ENCODE assay signal across 24 cellular contexts in genomic region chr5:143782588-143783386, GRCh38. TPM values are rescaled to one million over a fixed set of nuclear protein-coding genes. Genes with fewer than 3 reads are reported as not detected.
DNase-seq lines count a peak whose midpoint lies in the region; ATAC-seq and TF ChIP-seq lines count a peak whose summit lies in the region.
"Had no signal": no experiment of that assay in that cellular context is flagged by ENCODE, and none has a peak within 500 bp of the region (broad histone marks: within the 10 kb centered on the region; RNA-seq: fewer than 3 reads in every experiment).

No MANE protein-coding gene starts in this region.

- in situ Hi-C loops in GM23248 (cut with MboI), result no loop called here

- H3K4me1 Mint-ChIP-seq in neural progenitor cell, result peaks cover 16% of the 10 kb centered on the region
- H3K4me1 Mint-ChIP-seq: activated CD8-positive, alpha-beta memory T cell treated with anti-CD3 and anti-CD28 coated beads, Interleukin-2, amount 10 ng/mL, durations not matched to agents 7 days and 5 days; activated naive CD8-positive, alpha-beta T cell treated with anti-CD3 and anti-CD28 coated beads for 36 hours; CD14-positive monocyte had no signal

- H3K36me3 ChIP-seq in GM23248 (ENCODE audit: low read depth) (no peaks in the 10 kb centered on the region), neural progenitor cell (no peaks in the 10 kb centered on the region)
- H3K36me3 ChIP-seq: neutrophil, right atrium auricular region, suprapubic skin had no signal

- H2AFZ ChIP-seq in GM23248 (0 out of 2 replicates have a peak overlapping the region, but pooled peaks have one; percentile 29), neural progenitor cell (replicated peaks) (no peak overlapping the region)

- H3K27ac ChIP-seq in GM23248 (no peak overlapping the region), neural progenitor cell (peak overlapping the region; percentile 73)
- H3K27ac ChIP-seq: neutrophil, right atrium auricular region, suprapubic skin had no signal

- H3K4me3 ChIP-seq in GM23248 (no peak overlapping the region), neural progenitor cell (no peak overlapping the region)
- H3K4me3 ChIP-seq: right atrium auricular region, suprapubic skin had no signal

- H3K9ac ChIP-seq in GM23248 (no peak overlapping the region), neural progenitor cell (no peak overlapping the region)

- H4K20me1 ChIP-seq in GM23248 (ENCODE audit: insufficient read depth) (no peaks in the 10 kb centered on the region), neural progenitor cell (ENCODE audit: low read depth) (no peaks in the 10 kb centered on the region)

- peaks cover 14% of the 10 kb centered on the region for H3K4me1 ChIP-seq in GM23248 (ENCODE audit: insufficient read depth)
- peaks cover 23% of the 10 kb centered on the region for H3K4me1 ChIP-seq in neural progenitor cell
- H3K4me1 ChIP-seq: right atrium auricular region, suprapubic skin had no signal

- H3K36me3 Mint-ChIP-seq in neural progenitor cell, result no peaks in the 10 kb centered on the region
- H3K36me3 Mint-ChIP-seq: activated naive CD8-positive, alpha-beta T cell treated with anti-CD3 and anti-CD28 coated beads for 36 hours; brain; CD14-positive monocyte had no signal

- TF ChIP-seq CTCF in neural progenitor cell (IDR thresholded peaks at IDR 0.05), result no peak

- no peak overlapping the region for H3K4me3 Mint-ChIP-seq in neural progenitor cell
- H3K4me3 Mint-ChIP-seq: activated CD8-positive, alpha-beta memory T cell treated with anti-CD3 and anti-CD28 coated beads, Interleukin-2, amount 10 ng/mL, durations not matched to agents 7 days and 5 days; activated naive CD8-positive, alpha-beta T cell treated with anti-CD3 and anti-CD28 coated beads for 36 hours; brain; CD14-positive monocyte had no signal

- no peaks in the 10 kb centered on the region for H3K9me3 Mint-ChIP-seq in neural progenitor cell

- no peaks in the 10 kb centered on the region for H3K9me3 ChIP-seq in GM23248 (ENCODE audit: low read depth)
- no peaks in the 10 kb centered on the region for H3K9me3 ChIP-seq in neural progenitor cell (ENCODE audit: low read depth)
- H3K9me3 ChIP-seq: neutrophil, right atrium auricular region, suprapubic skin had no signal

- H3K79me2 ChIP-seq in GM23248 (ENCODE audit: insufficient read depth) (no peaks in the 10 kb centered on the region), neural progenitor cell (ENCODE audit: low read depth) (no peaks in the 10 kb centered on the region)

- no peaks in the 10 kb centered on the region; the same call in 1 of the 2 replicates for H3F3A ChIP-seq in GM23248 (ENCODE audit: insufficient read depth)
- H3F3A ChIP-seq in neural progenitor cell (ENCODE audit: low read depth), result peaks cover 15% of the 10 kb centered on the region

- H3K27me3 Mint-ChIP-seq in neural progenitor cell (ENCODE audit: insufficient read depth, low read depth), result no peaks in the 10 kb centered on the region

- H3K4me2 ChIP-seq in GM23248 (ENCODE audit: unreplicated experiment) (peak overlapping the region; percentile 2), neural progenitor cell (peak overlapping the region; percentile 57)

- DNase-seq in GM23248 (peak; percentile 8), M059J (ENCODE audit: low read depth) (peak; percentile 12), foreskin melanocyte (peak; percentile 73), neural progenitor cell (ENCODE audit: low spot score) (peak; percentile 82)
- DNase-seq: activated CD4-positive, alpha-beta T cell treated with anti-CD3 and anti-CD28 coated beads for 48 hours; activated CD8-positive, alpha-beta memory T cell treated with anti-CD3 and anti-CD28 coated beads, Interleukin-2, amount 10 ng/mL, durations not matched to agents 7 days and 5 days; activated naive CD8-positive, alpha-beta T cell treated with anti-CD3 and anti-CD28 coated beads for 36 hours; cortex of kidney; DMS153; hippocampal formation; NCI-H187; SW 1271 had no signal

- 54 to 56% methylated on average over 3 of the region's 3 CpGs for WGBS in GM23248 (ENCODE audit: low coverage in 1 of 2, low lambda C conversion rate in 2 of 2, missing lambda C conversion rate in 2 of 2), 2 experiments

- H3K27ac Mint-ChIP-seq in neural progenitor cell, result no peak overlapping the region
- H3K27ac Mint-ChIP-seq: activated CD8-positive, alpha-beta memory T cell treated with anti-CD3 and anti-CD28 coated beads, Interleukin-2, amount 10 ng/mL, durations not matched to agents 7 days and 5 days; activated naive CD8-positive, alpha-beta T cell treated with anti-CD3 and anti-CD28 coated beads for 36 hours; CD14-positive monocyte had no signal

- ATAC-seq in HG03521 (IDR thresholded peaks at IDR 0.05; ENCODE audit: unreplicated experiment) (no peak), HG02763 (IDR thresholded peaks at IDR 0.05; ENCODE audit: unreplicated experiment) (no peak), HG02885 (IDR thresholded peaks at IDR 0.05; ENCODE audit: poor library complexity, unreplicated experiment) (no peak), HG02588 (IDR thresholded peaks at IDR 0.05; ENCODE audit: unreplicated experiment) (no peak)
- ATAC-seq: activated CD8-positive, alpha-beta memory T cell treated with anti-CD3 and anti-CD28 coated beads, Interleukin-2, amount 10 ng/mL, durations not matched to agents 7 days and 5 days had no signal

- no peaks in the 10 kb centered on the region for H3K27me3 ChIP-seq in GM23248 (replicated peaks; ENCODE audit: insufficient read depth)
- no peaks in the 10 kb centered on the region for H3K27me3 ChIP-seq in neural progenitor cell
- H3K27me3 ChIP-seq: neutrophil, right atrium auricular region, suprapubic skin had no signal

- H3K9me2 ChIP-seq in GM23248 (ENCODE audit: insufficient read depth), result no peaks in the 10 kb centered on the region

RNA-seq across cellular contexts. Expression of gene HMHB1, which starts 29.2 kb away (rescaled TPM):
- not detected in 2 replicates for total RNA-seq in GM23248 (2014; rRNA removed; shearing (Covaris generic))
- not detected in 2 replicates for polyA plus RNA-seq in GM23248 (2016; fragmentation: Nextera tagmentation; extraction: Ambion mirVana)
- total RNA-seq in M059J (2014; rRNA removed; shearing (Covaris generic)), result not detected in 2 replicates
- not detected in 2 replicates for total RNA-seq in neural progenitor cell (ENCODE audit: low replicate concordance)
- total RNA-seq: activated naive CD8-positive, alpha-beta T cell treated with anti-CD3 and anti-CD28 coated beads for 36 hours; endothelial cell of umbilical vein; fibroblast of villous mesenchyme; mononuclear cell; right atrium auricular region; suprapubic skin had no signal
- polyA plus RNA-seq: CD14-positive monocyte, endothelial cell of umbilical vein had no signal

Comparison
In these comparisons a context has a peak if more than half of its experiments do, and no peak if none do; other contexts are left out.
1. DNase-seq: peak in every context shown above with its lines; median percentile 82 in neural progenitor cell; 73 in foreskin melanocyte; 12 in M059J; 8 in GM23248.